ENCODE assay signal across 18 cellular contexts in genomic region chr2:67954125-67954748, GRCh38.
A peak's percentile ranks its signal among the peaks of the same experiment; 100 is the strongest.
DNase-seq lines count a peak whose midpoint lies in the region; ATAC-seq and TF ChIP-seq lines count a peak whose summit lies in the region.
"Had no signal": no experiment of that assay in that cellular context is flagged by ENCODE, and none has a peak within 500 bp of the region (broad histone marks: within the 10 kb centered on the region; RNA-seq: fewer than 3 reads in every experiment).

No MANE protein-coding gene starts in this region.

- no peak overlapping the region for H3K4me3 ChIP-seq in WERI-Rb-1 (ENCODE audit: low read depth, low read length)
- H3K4me3 ChIP-seq in mesendoderm (ENCODE audit: low read length): no peak overlapping the region

- H2BK15ac ChIP-seq in mesendoderm (replicated peaks; ENCODE audit: low read depth): no peak overlapping the region

- no peak overlapping the region for H3K56ac ChIP-seq in mesendoderm (ENCODE audit: low read length)

- H3K4me2 ChIP-seq in mesendoderm (ENCODE audit: low read length): no peak overlapping the region

- no peak overlapping the region for H2AK5ac ChIP-seq in mesendoderm (ENCODE audit: low read length)

- H3K9ac ChIP-seq in mesendoderm (ENCODE audit: low read length): no peak overlapping the region

- no peaks in the 10 kb centered on the region for H3K36me3 Mint-ChIP-seq in glutamatergic neuron (ENCODE audit: unreplicated experiment)
- H3K36me3 Mint-ChIP-seq: brain had no signal

- no CpG with 5 or more reads among the region's 6 CpGs for WGBS in mesendoderm (ENCODE audit: extremely low coverage, insufficient coverage, low lambda C conversion rate)

- H3K4me3 Mint-ChIP-seq in glutamatergic neuron (ENCODE audit: unreplicated experiment): no peak overlapping the region
- H3K4me3 Mint-ChIP-seq: activated CD4-positive, alpha-beta memory T cell treated with anti-CD3 and anti-CD28 coated beads, Interleukin-2, amount 10 ng/mL, durations not matched to agents 7 days and 5 days; brain; H9; stimulated activated naive CD8-positive, alpha-beta T cell treated with anti-CD3 and anti-CD28 coated beads, Interleukin-15, Interleukin-2, amounts not matched to agents 100 ng/mL and 50 ng/mL, for 24 hours; T-helper 2 cell treated with Interferon-gamma antibody and Interleukin-4, amounts not matched to agents 5 μg/mL and 100 μg/mL, for 36 hours had no signal

- no peak overlapping the region for H3K4ac ChIP-seq in mesendoderm (ENCODE audit: low read depth, low read length)

- no peak for ATAC-seq in HG02840 (IDR thresholded peaks at IDR 0.05; ENCODE audit: low FRiP score, unreplicated experiment)

- H3K79me1 ChIP-seq in mesendoderm (ENCODE audit: low read length): no peaks in the 10 kb centered on the region

- no peak overlapping the region for H3K27ac Mint-ChIP-seq in glutamatergic neuron (ENCODE audit: unreplicated experiment)
- H3K27ac Mint-ChIP-seq: activated CD4-positive, alpha-beta memory T cell treated with anti-CD3 and anti-CD28 coated beads, Interleukin-2, amount 10 ng/mL, durations not matched to agents 7 days and 5 days; brain; H9; stimulated activated naive CD8-positive, alpha-beta T cell treated with anti-CD3 and anti-CD28 coated beads, Interleukin-15, Interleukin-2, amounts not matched to agents 100 ng/mL and 50 ng/mL, for 24 hours; T-helper 2 cell treated with Interferon-gamma antibody and Interleukin-4, amounts not matched to agents 5 μg/mL and 100 μg/mL, for 36 hours had no signal

- H2BK5ac ChIP-seq in mesendoderm (ENCODE audit: low read length): no peak overlapping the region

- TF ChIP-seq CTCF in WERI-Rb-1 (IDR thresholded peaks at IDR 0.05; ENCODE audit: low read depth, low read length) (no peak), glutamatergic neuron (IDR thresholded peaks at IDR 0.05; ENCODE audit: partially characterized antibody, unreplicated experiment) (no peak), RWPE1 (conservative IDR thresholded peaks at IDR 0.05; ENCODE audit: low read depth) (no peak)

- no peaks in the 10 kb centered on the region for H3K27me3 Mint-ChIP-seq in glutamatergic neuron (ENCODE audit: unreplicated experiment)

- H3K4me1 ChIP-seq in mesendoderm (ENCODE audit: control insufficient read depth, low read depth, low read length): no peaks in the 10 kb centered on the region

- H3K9me3 Mint-ChIP-seq in glutamatergic neuron (ENCODE audit: unreplicated experiment): no peaks in the 10 kb centered on the region
- H3K9me3 Mint-ChIP-seq: activated CD4-positive, alpha-beta memory T cell treated with anti-CD3 and anti-CD28 coated beads, Interleukin-2, amount 10 ng/mL, durations not matched to agents 7 days and 5 days; H9; T-helper 2 cell treated with Interferon-gamma antibody and Interleukin-4, amounts not matched to agents 5 μg/mL and 100 μg/mL, for 36 hours had no signal

- H3K79me2 ChIP-seq in mesendoderm (ENCODE audit: control insufficient read depth, insufficient read depth, low read length): no peaks in the 10 kb centered on the region

- H3K18ac ChIP-seq in mesendoderm (ENCODE audit: low read length): no peak overlapping the region

- no peak overlapping the region for H4K8ac ChIP-seq in mesendoderm (ENCODE audit: low read depth, low read length)

- H2BK120ac ChIP-seq in mesendoderm (ENCODE audit: low read depth, low read length): no peak overlapping the region

- H3K27ac ChIP-seq in WERI-Rb-1 (peak overlapping the region; percentile 31), mesendoderm (ENCODE audit: low read depth, low read length) (no peak overlapping the region), RWPE1 (no peak overlapping the region; the same call in 1 of the 2 replicates)

- H3K36me3 ChIP-seq in WERI-Rb-1: no peaks in the 10 kb centered on the region
- H3K36me3 ChIP-seq in mesendoderm (ENCODE audit: control insufficient read depth, insufficient read depth, low read length): no peaks in the 10 kb centered on the region

- no peak overlapping the region for H4K5ac ChIP-seq in mesendoderm (ENCODE audit: low read length)

- no peaks in the 10 kb centered on the region for H3K4me1 Mint-ChIP-seq in glutamatergic neuron (ENCODE audit: low read depth, unreplicated experiment)
- H3K4me1 Mint-ChIP-seq: activated CD4-positive, alpha-beta memory T cell treated with anti-CD3 and anti-CD28 coated beads, Interleukin-2, amount 10 ng/mL, durations not matched to agents 7 days and 5 days; H9 had no signal

- DNase-seq in DMS53 treated with DMSO at 0.1 percent for 48 hours (lab: John Stamatoyannopoulos, UW; ENCODE audit: unreplicated experiment) (peak; percentile 90), NCI-H2081 (lab: John Stamatoyannopoulos, UW) (peak; percentile 81 to 93), WERI-Rb-1 (peak; percentile 68), mesendoderm (peak; percentile 11), glutamatergic neuron (no peak), RWPE1 (ENCODE audit: low spot score) (no peak), activated gamma-delta T cell treated with Interleukin-2 at 50 U/mL for 16 hours (no peak)
- DNase-seq: activated CD4-positive, alpha-beta memory T cell treated with anti-CD3 and anti-CD28 coated beads, Interleukin-2, amount 10 ng/mL, durations not matched to agents 7 days and 5 days; activated effector memory CD4-positive, alpha-beta T cell treated with Interleukin-2 at 50 U/mL for 16 hours; H9; hippocampal formation; midbrain; NCI-H1694; stimulated activated CD4-positive, alpha-beta T cell treated with anti-CD3 and anti-CD28 coated beads, Interleukin-4, amount 100 ng/mL, for 4 hours had no signal

- CTCF ChIA-PET in RWPE1 (lab: Yijun Ruan, JAX): no interaction called here

- peaks cover 2% of the 10 kb centered on the region for H3K9me3 ChIP-seq in WERI-Rb-1 (ENCODE audit: severe bottlenecking)

- H3K23ac ChIP-seq in mesendoderm (ENCODE audit: low read length): no peak overlapping the region

- POLR2A ChIA-PET in RWPE1 (lab: Yijun Ruan, JAX; ENCODE audit: low non-redundant PET): no interaction called here

- H3K27me3 ChIP-seq in WERI-Rb-1 (ENCODE audit: insufficient read depth, low read depth, severe bottlenecking): no peaks in the 10 kb centered on the region
- H3K27me3 ChIP-seq in mesendoderm (ENCODE audit: insufficient read depth, low read length, poor library complexity): no peaks in the 10 kb centered on the region

Comparison
In these comparisons a context has a peak if more than half of its experiments do, and no peak if none do; other contexts are left out.
1. DNase-seq: peak in DMS53 treated with DMSO at 0.1 percent for 48 hours (single experiment), NCI-H2081 (2 of 2), WERI-Rb-1 (single experiment) and mesendoderm (single experiment); none in glutamatergic neuron (single experiment), RWPE1 (single experiment) and activated gamma-delta T cell treated with Interleukin-2 at 50 U/mL for 16 hours (single experiment).